3 cellular contexts compared by ENCODE assay signal in genomic region chr5:109195667-109196066, GRCh38.
A peak's percentile ranks its signal among the peaks of the same experiment; 100 is the strongest.
TF ChIP-seq lines count a peak whose summit lies in the region.

No MANE protein-coding gene starts in this region.

TF ChIP-seq in GM23338, 12 proteins besides CTCF, POLR2A, EP300 and RAD21:
- no peak for TF ChIP-seq ZNF331 (CRISPR knock-in tag; IDR thresholded peaks at IDR 0.05; ENCODE audit: low read depth)
- no peak for TF ChIP-seq POLR2AphosphoS5 (IDR thresholded peaks at IDR 0.05; ENCODE audit: low read depth)
- TF ChIP-seq NANOG (IDR thresholded peaks at IDR 0.05; ENCODE audit: borderline replicate concordance): peak; percentile 74; the same call in 1 of the 2 replicates
- no peak for TF ChIP-seq CREB1 (CRISPR knock-in tag; IDR thresholded peaks at IDR 0.05; ENCODE audit: low read depth)

TF ChIP-seq in H1, 55 proteins besides CTCF, POLR2A, EP300 and RAD21:
- no peak for TF ChIP-seq GABPA (IDR thresholded peaks at IDR 0.05; ENCODE audit: borderline replicate concordance, insufficient read depth, low read length)
- no peak for TF ChIP-seq SIN3A (conservative IDR thresholded peaks at IDR 0.05 in 1 of 2, IDR thresholded peaks at IDR 0.05 in 1 of 2; ENCODE audit: low read depth in 1 of 2, low read length in 2 of 2)
- TF ChIP-seq POU5F1 (IDR thresholded peaks at IDR 0.05; ENCODE audit: low read depth, low read length): 0 out of 2 replicates have a peak, but pooled peaks have one; percentile 60

TF ChIP-seq in HEK293T, 16 proteins besides CTCF, POLR2A, EP300 and RAD21:
- TF ChIP-seq LEF1 (IDR thresholded peaks at IDR 0.05; ENCODE audit: borderline replicate concordance): no peak
- TF ChIP-seq ARNT (IDR thresholded peaks at IDR 0.05): no peak
- no peak for TF ChIP-seq ZNF384 (IDR thresholded peaks at IDR 0.05)
- TF ChIP-seq SUZ12 (IDR thresholded peaks at IDR 0.05): no peak
- TF ChIP-seq L3MBTL2 (conservative IDR thresholded peaks at IDR 0.05): no peak
- no peak for TF ChIP-seq CTBP1 (IDR thresholded peaks at IDR 0.05; ENCODE audit: borderline replicate concordance)
- no peak for TF ChIP-seq PKNOX1 (IDR thresholded peaks at IDR 0.05)
- TF ChIP-seq BHLHE40 (IDR thresholded peaks at IDR 0.05; ENCODE audit: borderline replicate concordance): no peak
- TF ChIP-seq TARDBP (IDR thresholded peaks at IDR 0.05): no peak
- TF ChIP-seq NFRKB (IDR thresholded peaks at IDR 0.05): no peak
- no peak for TF ChIP-seq FOXA1 (IDR thresholded peaks at IDR 0.05)
- no peak for TF ChIP-seq FOXK2 (IDR thresholded peaks at IDR 0.05)
- no peak for TF ChIP-seq ELF4 (IDR thresholded peaks at IDR 0.05)
- no peak for TF ChIP-seq SP1 (IDR thresholded peaks at IDR 0.05)
TF ChIP-seq in HEK293T: peak in this region for 0.
